Comparison of ENCODE assay signal across 9 cellular contexts in the genomic region with DNA sequence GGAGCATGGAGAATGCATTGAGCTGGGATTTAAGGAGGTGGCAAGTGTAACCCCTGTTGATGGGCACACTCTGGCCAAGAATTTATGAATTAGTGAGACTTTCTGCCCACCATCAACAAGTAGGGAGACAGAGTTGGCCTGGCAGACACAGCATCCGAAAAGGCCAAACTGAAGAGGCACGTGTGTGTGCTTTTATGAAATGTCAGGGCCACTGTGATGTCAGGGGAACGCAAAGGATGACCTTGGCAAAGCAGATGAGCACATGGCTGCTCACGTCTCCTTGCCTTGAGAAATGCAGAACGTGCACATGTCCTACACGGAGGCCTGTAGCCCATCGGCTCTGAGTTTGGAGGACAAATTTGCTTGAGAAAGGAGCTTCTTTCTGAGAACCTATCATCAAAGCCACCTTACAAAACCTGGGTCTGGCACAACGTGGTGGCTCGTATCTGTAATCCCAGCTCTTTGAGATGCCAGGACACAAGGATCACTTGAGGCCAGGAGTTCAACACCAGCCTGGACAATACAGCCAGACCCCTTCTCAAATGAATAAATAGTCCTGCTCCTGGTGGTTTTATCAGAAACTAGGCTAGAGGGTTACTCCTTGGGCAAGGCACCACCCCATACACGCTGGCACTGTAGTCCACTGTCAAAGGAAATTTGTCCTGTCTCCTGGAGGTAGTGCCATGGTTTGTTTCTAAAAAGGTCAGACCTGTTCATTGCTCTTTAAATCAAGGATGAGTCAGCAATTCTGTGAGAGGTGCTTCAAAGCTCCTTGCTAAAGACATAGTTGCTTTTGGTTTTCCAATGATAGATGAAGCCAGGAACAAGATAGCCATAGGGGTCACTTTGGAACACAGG. TPM values are rescaled to one million over a fixed set of nuclear protein-coding genes. Genes with fewer than 3 reads are reported as not detected.
A peak's percentile ranks its signal among the peaks of the same experiment; 100 is the strongest.
DNase-seq lines count a peak whose midpoint lies in the region; ATAC-seq, FAIRE-seq and TF ChIP-seq lines count a peak whose summit lies in the region.
"Had no signal": no experiment of that assay in that cellular context is flagged by ENCODE, and none has a peak within 500 bp of the region (broad histone marks: within the 10 kb centered on the region; RNA-seq: fewer than 3 reads in every experiment).

No MANE protein-coding gene starts in this region.

- H3K9me3 ChIP-seq in keratinocyte (ENCODE audit: control insufficient read depth, low read depth, low read length) (no peaks in the 10 kb centered on the region), stomach smooth muscle (ENCODE audit: control insufficient read depth in 2 of 2, low read length in 2 of 2) (no peaks in the 10 kb centered on the region), right cardiac atrium (ENCODE audit: control insufficient read depth, low read length) (no peaks in the 10 kb centered on the region)

- H3K36me3 Mint-ChIP-seq in T-helper 2 cell treated with Interferon-gamma antibody and Interleukin-4, amounts not matched to agents 5 μg/mL and 100 μg/mL, for 36 hours (ENCODE audit: low read depth), result peaks cover 23% of the 10 kb centered on the region
- no peaks in the 10 kb centered on the region for H3K36me3 Mint-ChIP-seq in activated naive CD8-positive, alpha-beta T cell treated with anti-CD3 and anti-CD28 coated beads for 36 hours

- H3K4me3 Mint-ChIP-seq in T-helper 2 cell treated with Interferon-gamma antibody and Interleukin-4, amounts not matched to agents 5 μg/mL and 100 μg/mL, for 36 hours, result peak overlapping the region; percentile 83
- H3K4me3 Mint-ChIP-seq in activated naive CD8-positive, alpha-beta T cell treated with anti-CD3 and anti-CD28 coated beads for 36 hours, result peak overlapping the region; percentile 84

- FAIRE-seq in keratinocyte (lab: Jason Lieb, UNC), result no peak

- WGBS in right cardiac atrium, result 89% methylated on average over 10 of the region's 10 CpGs

- no peak overlapping the region for H3K27ac ChIP-seq in keratinocyte (ENCODE audit: control insufficient read depth, insufficient read depth, low read length)
- H3K27ac ChIP-seq in stomach smooth muscle (ENCODE audit: low read length), result no peak overlapping the region
- no peak overlapping the region for H3K27ac ChIP-seq in right cardiac atrium (ENCODE audit: low read length)
- H3K27ac ChIP-seq: HL-60 had no signal

- TF ChIP-seq CTCF in keratinocyte (optimal IDR thresholded peaks at IDR 0.05 in 1 of 3, IDR thresholded peaks at IDR 0.05 in 1 of 3, conservative IDR thresholded peaks at IDR 0.05 in 1 of 3; ENCODE audit: extremely low read depth in 1 of 3, insufficient read depth in 2 of 3, low read length in 3 of 3), result no peak

- ATAC-seq in right cardiac atrium, result no peak

- H3K27ac Mint-ChIP-seq in T-helper 2 cell treated with Interferon-gamma antibody and Interleukin-4, amounts not matched to agents 5 μg/mL and 100 μg/mL, for 36 hours, result no peak overlapping the region
- no peak overlapping the region for H3K27ac Mint-ChIP-seq in activated naive CD8-positive, alpha-beta T cell treated with anti-CD3 and anti-CD28 coated beads for 36 hours

- no peaks in the 10 kb centered on the region for H3K9me1 ChIP-seq in keratinocyte (ENCODE audit: control insufficient read depth, extremely low read depth, insufficient read depth, low read length)

- H3K4me1 ChIP-seq in keratinocyte (ENCODE audit: control insufficient read depth, extremely low read depth, insufficient read depth, low read length), result peaks cover 6% of the 10 kb centered on the region
- peaks cover 20% of the 10 kb centered on the region for H3K4me1 ChIP-seq in stomach smooth muscle (ENCODE audit: control insufficient read depth, insufficient read depth, low read length)
- H3K4me1 ChIP-seq in right cardiac atrium (ENCODE audit: control insufficient read depth, insufficient read depth, low read length), result no peaks in the 10 kb centered on the region

- no peak overlapping the region for H2AFZ ChIP-seq in keratinocyte (ENCODE audit: control insufficient read depth, low read length)

- H3K4me3 ChIP-seq in keratinocyte (ENCODE audit: control insufficient read depth in 2 of 3, extremely low read depth in 1 of 3, insufficient read depth in 2 of 3, low read depth in 1 of 3, low read length in 3 of 3) (no peak overlapping the region), stomach smooth muscle (ENCODE audit: low read length in 2 of 2) (peak overlapping the region; percentile 75 to 88), right cardiac atrium (ENCODE audit: low read length) (no peak overlapping the region)

- peaks cover 6% of the 10 kb centered on the region for H3K27me3 Mint-ChIP-seq in T-helper 2 cell treated with Interferon-gamma antibody and Interleukin-4, amounts not matched to agents 5 μg/mL and 100 μg/mL, for 36 hours (ENCODE audit: low read depth)
- H3K27me3 Mint-ChIP-seq in activated naive CD8-positive, alpha-beta T cell treated with anti-CD3 and anti-CD28 coated beads for 36 hours, result peaks cover 9% of the 10 kb centered on the region

- no peaks in the 10 kb centered on the region for H3K27me3 ChIP-seq in keratinocyte (ENCODE audit: control insufficient read depth, extremely low read depth, insufficient read depth, low read length)
- no peaks in the 10 kb centered on the region for H3K27me3 ChIP-seq in stomach smooth muscle (ENCODE audit: control insufficient read depth in 1 of 2, insufficient read depth in 2 of 2, low read length in 2 of 2)
- no peaks in the 10 kb centered on the region for H3K27me3 ChIP-seq in right cardiac atrium (ENCODE audit: control insufficient read depth, insufficient read depth)

- peak overlapping the region; percentile 92 for H3K4me2 ChIP-seq in keratinocyte (ENCODE audit: control insufficient read depth, extremely low read depth, insufficient read depth, low read depth, low read length)

- dilution Hi-C loops in keratinocyte (cut with MboI; ENCODE audit: extremely low pct_ligation_motif_present, low sequenced_read_pairs), result no loop called here

- DNase-seq in T-helper 2 cell treated with Interferon-gamma antibody and Interleukin-4, amounts not matched to agents 5 μg/mL and 100 μg/mL, for 36 hours (ENCODE audit: low spot score), result no peak
- DNase-seq in T-helper 2 cell (no peak), keratinocyte (ENCODE audit: low read depth, low spot score) (no peak), amniotic stem cell (lab: John Stamatoyannopoulos, UW) (no peak), right cardiac atrium (no peak)
- no peak for DNase-seq in activated naive CD8-positive, alpha-beta T cell treated with anti-CD3 and anti-CD28 coated beads for 36 hours
- DNase-seq in activated CD4-positive, CD25-positive, alpha-beta regulatory T cell treated with anti-CD3 and anti-CD28 coated beads, Interleukin-2, amount 50 U/mL, for 72 hours, result no peak

- H3K9ac ChIP-seq in keratinocyte (ENCODE audit: control insufficient read depth, extremely low read depth, insufficient read depth, low read length) (no peak overlapping the region), stomach smooth muscle (ENCODE audit: low read length in 2 of 2) (peak overlapping the region in 1 of 2 donors; percentile 81)

- H4K20me1 ChIP-seq in keratinocyte (ENCODE audit: control insufficient read depth, extremely low read depth, insufficient read depth, low read length), result no peaks in the 10 kb centered on the region

- no peaks in the 10 kb centered on the region for H3K9me3 Mint-ChIP-seq in T-helper 2 cell treated with Interferon-gamma antibody and Interleukin-4, amounts not matched to agents 5 μg/mL and 100 μg/mL, for 36 hours
- no peaks in the 10 kb centered on the region for H3K9me3 Mint-ChIP-seq in activated naive CD8-positive, alpha-beta T cell treated with anti-CD3 and anti-CD28 coated beads for 36 hours

- H3K36me3 ChIP-seq in keratinocyte (ENCODE audit: control insufficient read depth in 2 of 2, extremely low read depth in 1 of 2, insufficient read depth in 2 of 2, low read length in 2 of 2) (peaks cover 0 to 1% of the 10 kb centered on the region in 2 experiments), stomach smooth muscle (ENCODE audit: control insufficient read depth in 2 of 2, insufficient read depth in 2 of 2, low read length in 2 of 2) (no peaks in the 10 kb centered on the region)

- H3K79me2 ChIP-seq in keratinocyte (ENCODE audit: control insufficient read depth, insufficient read depth, low read length), result no peaks in the 10 kb centered on the region

- peaks cover 33% of the 10 kb centered on the region for H3K4me1 Mint-ChIP-seq in T-helper 2 cell treated with Interferon-gamma antibody and Interleukin-4, amounts not matched to agents 5 μg/mL and 100 μg/mL, for 36 hours (ENCODE audit: low read depth)
- peaks cover 19% of the 10 kb centered on the region for H3K4me1 Mint-ChIP-seq in activated naive CD8-positive, alpha-beta T cell treated with anti-CD3 and anti-CD28 coated beads for 36 hours

- intact Hi-C loops in right cardiac atrium (cut with DNase I), result loop anchor here (5.0 to 10.0 kb wide), 3 partner anchors 59 to 69 kb away; no protein-coding TSS in a partner anchor

RNA-seq across cellular contexts. Expression of a gene that starts 0.9 kb away (rescaled TPM):
- 1 to 10 TPM; 2.4 TPM for total RNA-seq in activated naive CD8-positive, alpha-beta T cell treated with anti-CD3 and anti-CD28 coated beads for 36 hours
- polyA plus RNA-seq in keratinocyte (11.7 to 13.4 TPM (median 13.3 TPM) in 3 replicates), right cardiac atrium (12.9 TPM)
- polyA plus RNA-seq in keratinocyte (2011; ENCODE audit: low read depth), result 20.5 TPM
- 10.6 and 11.5 TPM in 2 replicates for polyA plus RNA-seq in keratinocyte (2011; cell fraction: cytosol; rRNA removed)
- polyA plus RNA-seq in keratinocyte (2011; cell fraction: nucleus; rRNA removed), result 15.7 and 18.3 TPM in 2 replicates
- 9.6 and 11.0 TPM in 2 replicates for polyA plus RNA-seq in keratinocyte (2012; ENCODE audit: low replicate concordance)
- 3.6 to 8.2 TPM (median 6.9 TPM) in 3 replicates for polyA minus RNA-seq in keratinocyte
- polyA minus RNA-seq in keratinocyte (2011; cell fraction: cytosol; rRNA and poly(A)+ RNA removed), result 10.6 TPM
- polyA minus RNA-seq in keratinocyte (2011; cell fraction: nucleus; rRNA and poly(A)+ RNA removed), result 5.5 and 7.4 TPM in 2 replicates
- 10 to 100 TPM; 13.6 to 26.6 (median 15.7) TPM for total RNA-seq in right cardiac atrium

Comparison
In these comparisons a context has a peak if more than half of its experiments do, and no peak if none do; other contexts are left out.
1. H3K4me3 ChIP-seq: peak in stomach smooth muscle (2 of 2); none in keratinocyte (0 of 3) and right cardiac atrium (single experiment).
2. RNA of a gene that starts 0.9 kb away (total RNA-seq): 13.6 to 26.6 TPM in right cardiac atrium; 2.4 TPM in activated naive CD8-positive, alpha-beta T cell treated with anti-CD3 and anti-CD28 coated beads for 36 hours; every median in the first group is over 4 times any median in the second.